In the genomic region with DNA sequence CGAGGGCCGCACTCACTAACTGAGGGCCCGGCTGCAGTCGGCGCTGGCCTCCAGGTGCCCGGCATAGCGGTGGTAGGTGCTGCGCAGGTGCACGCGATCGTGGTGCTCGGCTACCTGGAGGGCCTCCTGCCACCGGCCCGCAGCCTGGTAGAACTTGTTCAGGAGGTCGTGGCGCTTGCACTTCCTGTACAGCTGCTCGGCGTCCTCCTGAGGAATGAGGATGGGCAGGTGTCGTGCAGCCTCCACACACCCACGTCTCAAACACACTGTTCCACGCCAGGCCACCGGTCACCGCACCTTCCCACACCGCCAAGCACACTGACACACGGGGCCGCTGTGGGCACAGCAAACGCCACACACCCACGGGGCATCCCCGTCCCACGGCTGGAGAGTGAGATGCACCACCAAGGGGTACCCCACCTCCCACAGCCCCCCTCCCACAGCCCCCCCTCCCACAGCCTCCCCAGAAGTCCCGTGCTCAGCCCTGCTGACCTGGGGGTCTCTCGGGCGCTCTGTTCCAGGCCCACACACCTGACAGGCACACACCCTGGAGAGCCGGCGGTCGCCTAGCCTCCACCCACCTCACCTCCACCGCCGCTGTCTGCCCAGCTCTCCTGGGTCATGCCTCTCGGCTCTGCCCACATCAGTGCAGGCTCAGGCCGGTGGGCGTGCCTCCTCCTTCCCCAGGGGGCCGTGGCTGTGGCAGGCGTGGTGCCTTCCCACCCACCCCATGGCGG, we compare ENCODE assay signal across 20 cellular contexts. TPM values are rescaled to one million over a fixed set of nuclear protein-coding genes. Genes with fewer than 3 reads are reported as not detected.
A peak's percentile ranks its signal among the peaks of the same experiment; 100 is the strongest.
DNase-seq lines count a peak whose midpoint lies in the region; TF ChIP-seq lines count a peak whose summit lies in the region.
"Had no signal": no experiment of that assay in that cellular context is flagged by ENCODE, and none has a peak within 500 bp of the region (broad histone marks: within the 10 kb centered on the region; RNA-seq: fewer than 3 reads in every experiment).

No MANE protein-coding gene starts in this region.

- no peak overlapping the region for H2BK12ac ChIP-seq in neuronal stem cell (ENCODE audit: low read length)

- no peaks in the 10 kb centered on the region for H3K9me3 ChIP-seq in BLaER1 treated with 17β-estradiol and CSF1 and Interleukin-3, amounts not matched to agents 10 nM and 100 nM (replicated peaks in 1 of 11)
- H3K9me3 ChIP-seq in HEK293 (ENCODE audit: control insufficient read depth, insufficient read depth, low read depth, low read length) (no peaks in the 10 kb centered on the region), neuronal stem cell (replicated peaks in 1 of 2; ENCODE audit: control insufficient read depth in 2 of 2, insufficient read depth in 1 of 2, low read depth in 1 of 2, low read length in 2 of 2) (no peaks in the 10 kb centered on the region)
- H3K9me3 ChIP-seq: esophagus squamous epithelium, left lung, stomach, vagina had no signal

- H3K9ac ChIP-seq in BLaER1 treated with 17β-estradiol and CSF1 and Interleukin-3, amounts not matched to agents 10 nM and 100 nM = peak overlapping the region in 4 of 11 experiments; percentile 22 to 52 (median 28); a peak in 6 of 22 replicates
- peak overlapping the region; percentile 44 for H3K9ac ChIP-seq in neuronal stem cell (ENCODE audit: low read depth, low read length, poor library complexity)

- no peak overlapping the region for H2AFZ ChIP-seq in neuronal stem cell (ENCODE audit: low read length)

- peaks cover 8 to 28% (median 11%) of the 10 kb centered on the region in 11 experiments for H3K27me3 ChIP-seq in BLaER1 treated with 17β-estradiol and CSF1 and Interleukin-3, amounts not matched to agents 10 nM and 100 nM
- H3K27me3 ChIP-seq in neuronal stem cell (ENCODE audit: control insufficient read depth in 3 of 3, insufficient read depth in 3 of 3, low read depth in 1 of 3, low read length in 3 of 3) = no peaks in the 10 kb centered on the region
- no peaks in the 10 kb centered on the region for H3K27me3 ChIP-seq in brain microvascular endothelial cell (replicated peaks)
- H3K27me3 ChIP-seq: esophagus squamous epithelium, left lung, stomach, vagina had no signal

- peaks cover 0 to 47% (median 18%) of the 10 kb centered on the region in 11 experiments; a peak in 15 of 22 replicates for H4K20me1 ChIP-seq in BLaER1 treated with 17β-estradiol and CSF1 and Interleukin-3, amounts not matched to agents 10 nM and 100 nM

- H3K4me1 Mint-ChIP-seq in activated naive CD4-positive, alpha-beta T cell treated with anti-CD3 and anti-CD28 coated beads for 36 hours (ENCODE audit: low read depth) = peaks cover 33% of the 10 kb centered on the region

- H3K14ac ChIP-seq in neuronal stem cell (ENCODE audit: low read length) = peak overlapping the region; percentile 94

- no peaks in the 10 kb centered on the region for H3K9me3 Mint-ChIP-seq in activated naive CD4-positive, alpha-beta T cell treated with anti-CD3 and anti-CD28 coated beads for 36 hours

- H4K91ac ChIP-seq in neuronal stem cell (ENCODE audit: low read depth, low read length, poor library complexity) = no peak overlapping the region

- no peaks in the 10 kb centered on the region for H3K36me3 Mint-ChIP-seq in activated naive CD4-positive, alpha-beta T cell treated with anti-CD3 and anti-CD28 coated beads for 36 hours (ENCODE audit: low read depth)

- no CpG with 5 or more reads among the region's 44 CpGs for WGBS in neuronal stem cell (ENCODE audit: extremely low coverage in 2 of 2, insufficient read length in 2 of 2, insufficient replicate concordance in 1 of 2), 2 donors

- intact Hi-C loops in activated naive CD4-positive, alpha-beta T cell treated with anti-CD3 and anti-CD28 coated beads for 36 hours (cut with micrococcal nuclease) = no loop called here

- CTCF ChIA-PET in HEK293 (lab: Yijun Ruan, JAX) = no interaction called here
- CTCF ChIA-PET in activated naive CD4-positive, alpha-beta T cell treated with anti-CD3 and anti-CD28 coated beads for 36 hours (lab: Charles Lee) = interaction anchor here (0.5 kb wide), 1 partner anchor 104 kb away, joined by 4 read pairs; no protein-coding TSS in a partner anchor

- H3K23ac ChIP-seq in neuronal stem cell (ENCODE audit: low read depth, low read length, poor library complexity) = peak overlapping the region; percentile 93

- peak overlapping the region; percentile 64 for H3K4me3 Mint-ChIP-seq in activated naive CD4-positive, alpha-beta T cell treated with anti-CD3 and anti-CD28 coated beads for 36 hours

- peaks cover 9% of the 10 kb centered on the region for H3K79me1 ChIP-seq in neuronal stem cell (ENCODE audit: low read depth, low read length)

- no peak overlapping the region for H3K4ac ChIP-seq in neuronal stem cell (ENCODE audit: low read length)

- no peak overlapping the region for H2BK5ac ChIP-seq in neuronal stem cell (ENCODE audit: low read length)

- POLR2A ChIA-PET in HEK293 (lab: Yijun Ruan, JAX) = no interaction called here

- no peak overlapping the region for H3K4me3 ChIP-seq in BLaER1 treated with 17β-estradiol and CSF1 and Interleukin-3, amounts not matched to agents 10 nM and 100 nM
- H3K4me3 ChIP-seq in HEK293 (ENCODE audit: low read depth, low read length) = no peak overlapping the region
- H3K4me3 ChIP-seq in neuronal stem cell (ENCODE audit: low read length in 2 of 2) = no peak overlapping the region
- H3K4me3 ChIP-seq in brain microvascular endothelial cell (ENCODE audit: low read depth, low read length) = no peak overlapping the region
- H3K4me3 ChIP-seq: esophagus squamous epithelium, GM12878, left lung, stomach, vagina had no signal

- in situ Hi-C loops in brain microvascular endothelial cell (cut with HindIII; ENCODE audit: low pct_ligation_motif_present, low sequenced_read_pairs) (no loop called here), KBM-7 (cut with MboI; ENCODE audit: low pct_unique_long_range_greater_than_20kb, low sequenced_read_pairs) (no loop called here)

- no peak overlapping the region for H3K27ac ChIP-seq in BLaER1 treated with 17β-estradiol and CSF1 and Interleukin-3, amounts not matched to agents 10 nM and 100 nM
- H3K27ac ChIP-seq in HEK293 (ENCODE audit: extremely low read depth, low read depth, low read length) = no peak overlapping the region
- H3K27ac ChIP-seq in neuronal stem cell (replicated peaks; ENCODE audit: low read length) = no peak overlapping the region
- no peak overlapping the region for H3K27ac ChIP-seq in brain microvascular endothelial cell
- H3K27ac ChIP-seq: esophagus squamous epithelium, vagina had no signal

- no peak overlapping the region for H3K18ac ChIP-seq in neuronal stem cell (ENCODE audit: low read length)

- peak overlapping the region; percentile 59 for H3K27ac Mint-ChIP-seq in activated naive CD4-positive, alpha-beta T cell treated with anti-CD3 and anti-CD28 coated beads for 36 hours

- TF ChIP-seq CTCF in HEK293 (tag by site-specific recombination; IDR thresholded peaks at IDR 0.05) (no peak), brain microvascular endothelial cell (IDR thresholded peaks at IDR 0.05; ENCODE audit: low read depth, low read length, missing control alignments) (no peak)

- no peaks in the 10 kb centered on the region for H3K27me3 Mint-ChIP-seq in activated naive CD4-positive, alpha-beta T cell treated with anti-CD3 and anti-CD28 coated beads for 36 hours (ENCODE audit: low read depth)

- no peak overlapping the region for H2AK5ac ChIP-seq in neuronal stem cell (ENCODE audit: low read depth, low read length)

- H3K4me1 ChIP-seq in BLaER1 treated with 17β-estradiol and CSF1 and Interleukin-3, amounts not matched to agents 10 nM and 100 nM = peaks cover 12 to 50% (median 35%) of the 10 kb centered on the region in 10 experiments
- H3K4me1 ChIP-seq in HEK293 (ENCODE audit: control insufficient read depth, insufficient read depth, low read length) (no peaks in the 10 kb centered on the region), neuronal stem cell (ENCODE audit: control insufficient read depth in 2 of 2, insufficient read depth in 1 of 2, low read depth in 1 of 2, low read length in 2 of 2) (peaks cover 0 to 4% of the 10 kb centered on the region in 2 donors)

- peaks cover 0 to 10% (median 0%) of the 10 kb centered on the region in 11 experiments; a peak in 3 of 22 replicates for H3K36me3 ChIP-seq in BLaER1 treated with 17β-estradiol and CSF1 and Interleukin-3, amounts not matched to agents 10 nM and 100 nM
- peaks cover 0 to 8% of the 10 kb centered on the region in 2 experiments; a peak in 1 of 3 replicates for H3K36me3 ChIP-seq in HEK293 (ENCODE audit: control insufficient read depth in 2 of 2, insufficient read depth in 1 of 2, low read length in 2 of 2)
- H3K36me3 ChIP-seq in neuronal stem cell (replicated peaks in 1 of 2; ENCODE audit: control insufficient read depth in 2 of 2, insufficient read depth in 2 of 2, low read length in 2 of 2) = peaks cover 11 to 19% of the 10 kb centered on the region in 2 donors
- no peaks in the 10 kb centered on the region for H3K36me3 ChIP-seq in brain microvascular endothelial cell (replicated peaks)
- H3K36me3 ChIP-seq: vagina had no signal

- peak; percentile 35 for DNase-seq in activated naive CD4-positive, alpha-beta T cell treated with anti-CD3 and anti-CD28 coated beads for 36 hours
- DNase-seq in neuronal stem cell (ENCODE audit: low spot score) = no peak
- DNase-seq in brain microvascular endothelial cell = no peak
- DNase-seq in SKM-1 (lab: John Stamatoyannopoulos, UW; ENCODE audit: unreplicated experiment) = no peak
- DNase-seq in KBM-7 = no peak
- DNase-seq: AML-193, esophagus squamous epithelium, KG1, left lung, NCI-H1048, NCI-H2081, NCI-H510A, stomach had no signal

- H4K8ac ChIP-seq in neuronal stem cell (ENCODE audit: low read depth, low read length) = peak overlapping the region; percentile 43

- peak overlapping the region; percentile 66 to 96 (median 83); a peak in 21 of 22 replicates for H3K4me2 ChIP-seq in BLaER1 treated with 17β-estradiol and CSF1 and Interleukin-3, amounts not matched to agents 10 nM and 100 nM
- no peak overlapping the region for H3K4me2 ChIP-seq in neuronal stem cell (ENCODE audit: insufficient read depth, low read length, poor library complexity, severe bottlenecking)

- no peak overlapping the region for H2BK120ac ChIP-seq in neuronal stem cell (ENCODE audit: low read depth, low read length)

- H2BK15ac ChIP-seq in neuronal stem cell (ENCODE audit: low read length) = no peak overlapping the region

RNA-seq across cellular contexts. Expression of a gene that starts 7.4 kb away (rescaled TPM):
- total RNA-seq in activated naive CD4-positive, alpha-beta T cell treated with anti-CD3 and anti-CD28 coated beads for 36 hours = 1 to 10 TPM; 7.7 to 8.2 TPM
- polyA plus RNA-seq in neuronal stem cell (2013, experiment 1 of 2) = not detected
- polyA plus RNA-seq in neuronal stem cell (2013, experiment 2 of 2) = not detected

RNA-seq across cellular contexts. Expression of a gene that starts 32.9 kb away (rescaled TPM):
- 10 to 100 TPM; 68.1 to 76.1 TPM for total RNA-seq in activated naive CD4-positive, alpha-beta T cell treated with anti-CD3 and anti-CD28 coated beads for 36 hours
- polyA plus RNA-seq in neuronal stem cell (2013, experiment 1 of 2) = 17.1 TPM
- 16.7 TPM for polyA plus RNA-seq in neuronal stem cell (2013, experiment 2 of 2)

RNA-seq across cellular contexts. Expression of a gene that starts 37.3 kb away (rescaled TPM):
- total RNA-seq in activated naive CD4-positive, alpha-beta T cell treated with anti-CD3 and anti-CD28 coated beads for 36 hours = not detected
- not detected for polyA plus RNA-seq in neuronal stem cell (2013, experiment 1 of 2)
- not detected for polyA plus RNA-seq in neuronal stem cell (2013, experiment 2 of 2)
- total RNA-seq: cardiac septum, esophagus squamous epithelium, GM12878, left lung, mononuclear cell, renal cortical epithelial cell, stomach, vagina had no signal
- polyA plus RNA-seq: GM12878, stomach had no signal

RNA-seq across cellular contexts. Expression of a gene that starts 51.2 kb away (rescaled TPM):
- total RNA-seq in activated naive CD4-positive, alpha-beta T cell treated with anti-CD3 and anti-CD28 coated beads for 36 hours = 10 to 100 TPM; 31.7 to 34.5 TPM
- 32.7 TPM for polyA plus RNA-seq in neuronal stem cell (2013, experiment 1 of 2)
- 28.0 TPM for polyA plus RNA-seq in neuronal stem cell (2013, experiment 2 of 2)
